In the genomic region with DNA sequence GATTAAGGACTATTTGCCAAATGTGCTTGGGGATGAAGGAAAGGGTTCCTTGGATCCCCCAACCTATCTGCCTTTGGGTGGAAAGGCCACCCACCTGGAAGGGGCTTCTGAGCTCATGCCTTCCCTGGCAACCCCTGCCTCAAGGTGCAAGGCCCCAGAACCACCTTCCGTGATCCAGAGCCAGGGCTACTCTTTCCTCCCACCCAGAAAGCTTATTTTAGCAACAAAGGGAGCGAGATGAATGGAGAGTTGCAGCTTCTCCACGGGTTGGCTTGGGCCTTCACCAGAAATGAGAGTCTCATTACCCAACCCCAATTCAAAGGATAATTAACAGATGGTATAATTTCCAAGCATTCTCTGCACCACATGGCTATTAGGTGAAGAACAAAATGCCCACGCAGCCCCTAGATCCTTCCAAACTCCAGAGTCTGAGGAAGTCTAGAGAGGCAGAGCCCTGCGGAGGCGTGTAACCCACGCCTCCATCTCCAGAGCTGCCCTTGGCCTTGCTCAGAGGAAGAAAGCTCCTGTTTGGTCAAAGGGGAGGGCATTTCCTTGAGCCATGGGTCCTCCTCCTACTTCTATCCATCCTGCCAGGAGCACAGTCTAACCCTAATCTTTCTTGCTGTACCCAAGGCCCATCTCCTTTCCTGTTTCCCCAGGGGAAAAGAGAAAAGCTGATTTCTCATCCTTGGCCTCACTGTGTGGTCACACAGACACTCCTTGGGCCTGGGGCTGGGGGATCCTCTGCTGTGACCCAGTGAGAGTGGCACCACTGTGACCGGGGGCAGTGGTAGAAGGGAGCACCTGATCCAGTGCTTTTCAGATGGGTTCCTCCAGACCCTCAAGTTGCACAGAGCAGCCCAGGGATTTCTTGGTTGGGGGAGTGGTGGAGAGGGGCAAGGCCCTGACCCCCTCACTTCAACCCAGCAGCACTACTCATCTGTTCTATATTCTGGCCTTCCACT, we compare ENCODE assay signal across 19 cellular contexts. TPM values are rescaled to one million over a fixed set of nuclear protein-coding genes. Genes with fewer than 3 reads are reported as not detected.
"Had no signal": no experiment of that assay in that cellular context is flagged by ENCODE, and none has a peak within 500 bp of the region (broad histone marks: within the 10 kb centered on the region; RNA-seq: fewer than 3 reads in every experiment).

No MANE protein-coding gene starts in this region.

- DNase-seq: activated CD4-positive, alpha-beta T cell treated with anti-CD3 and anti-CD28 coated beads, Interleukin-2, amount 50 U/mL, for 1 hour; activated CD4-positive, CD25-positive, alpha-beta regulatory T cell; activated naive CD4-positive, alpha-beta T cell treated with anti-CD3 and anti-CD28 coated beads, Interleukin-2, amount 50 U/mL, for 16 hours; colonic mucosa; left ventricle myocardium superior; mesenchymal stem cell; naive thymus-derived CD8-positive, alpha-beta T cell; nucleus accumbens; right cardiac atrium; small intestine; stimulated activated CD4-positive, alpha-beta T cell treated with anti-CD3 and anti-CD28 coated beads, Interleukin-4, amount 100 ng/mL, for 24 hours; stimulated activated naive CD4-positive, alpha-beta T cell had no signal

- H2AFZ ChIP-seq: hepatocyte had no signal

- H3K79me2 ChIP-seq: hepatocyte had no signal

- H3K4me2 ChIP-seq: hepatocyte had no signal

- H3K9me3 ChIP-seq: colonic mucosa, tibial nerve had no signal

- H3K27ac ChIP-seq: colonic mucosa, hepatocyte had no signal

- H3K4me1 ChIP-seq: colonic mucosa had no signal

- ATAC-seq: esophagus mucosa; left ventricle myocardium superior; naive thymus-derived CD8-positive, alpha-beta T cell; right cardiac atrium had no signal

- H3K4me3 ChIP-seq: colonic mucosa, hepatocyte, tibial nerve had no signal

- H3K27me3 ChIP-seq: colonic mucosa, hepatocyte, tibial nerve had no signal

- H3K36me3 ChIP-seq: colonic mucosa had no signal

RNA-seq across cellular contexts. Expression of a gene that starts 59.1 kb away (rescaled TPM):
- total RNA-seq: activated CD8-positive, alpha-beta memory T cell treated with anti-CD3 and anti-CD28 coated beads for 36 hours; astrocyte; colonic mucosa; kidney epithelial cell; naive thymus-derived CD8-positive, alpha-beta T cell; subcutaneous adipose tissue; tibial nerve had no signal
